24 cellular contexts compared by ENCODE assay signal in genomic region chr12:118780939-118781338, GRCh38.
"Had no signal": no experiment of that assay in that cellular context is flagged by ENCODE, and none has a peak within 500 bp of the region (broad histone marks: within the 10 kb centered on the region; RNA-seq: fewer than 3 reads in every experiment).

No MANE protein-coding gene starts in this region.

- FAIRE-seq: colon, endothelial cell of umbilical vein, islet of Langerhans, keratinocyte had no signal

- H3K36me3 ChIP-seq: esophagus squamous epithelium, gastrocnemius medialis, heart right ventricle, left lung, lower lobe of right lung had no signal

- H3K27me3 ChIP-seq: dorsolateral prefrontal cortex, esophagus squamous epithelium, gastrocnemius medialis had no signal

- H3K4me1 ChIP-seq: esophagus squamous epithelium, gastrocnemius medialis, heart right ventricle, left lung, lower lobe of right lung had no signal

- H3K9me3 ChIP-seq: esophagus squamous epithelium, gastrocnemius medialis, heart right ventricle, left lung, lower lobe of right lung, mucosa of descending colon had no signal

- H3K4me3 ChIP-seq: coronary artery, dorsolateral prefrontal cortex, esophagus squamous epithelium, gastrocnemius medialis, heart right ventricle, left lung, lower lobe of right lung, mucosa of descending colon had no signal

- ATAC-seq: gastrocnemius medialis, heart right ventricle, left cardiac atrium, left lung, left ventricle myocardium superior, lower lobe of right lung, mucosa of descending colon had no signal

- H3K27ac ChIP-seq: coronary artery, dorsolateral prefrontal cortex, esophagus squamous epithelium, gastrocnemius medialis, heart right ventricle, left lung, lower lobe of right lung had no signal

- DNase-seq: dermis blood vessel endothelial cell; dorsolateral prefrontal cortex; effector CD4-positive, alpha-beta T cell; effector memory CD4-positive, alpha-beta T cell; esophagus squamous epithelium; foreskin fibroblast; foreskin melanocyte; gastrocnemius medialis; glutamatergic neuron; head of caudate nucleus; heart right ventricle; hippocampal formation; left cardiac atrium; left lung; left ventricle myocardium superior; lower lobe of right lung; mesenchymal stem cell; mucosa of descending colon; naive B cell had no signal
